ENCODE assay signal across 30 cellular contexts in genomic region chr4:54296548-54297203, GRCh38.
A peak's percentile ranks its signal among the peaks of the same experiment; 100 is the strongest.
DNase-seq lines count a peak whose midpoint lies in the region; ATAC-seq, FAIRE-seq and TF ChIP-seq lines count a peak whose summit lies in the region.
"Had no signal": no experiment of that assay in that cellular context is flagged by ENCODE, and none has a peak within 500 bp of the region (broad histone marks: within the 10 kb centered on the region; RNA-seq: fewer than 3 reads in every experiment).

No MANE protein-coding gene starts in this region.

- H3K79me1 ChIP-seq in mesenchymal stem cell (replicated peaks; ENCODE audit: low read length, poor library complexity, severe bottlenecking), result no peaks in the 10 kb centered on the region

- H3K18ac ChIP-seq in mesenchymal stem cell (ENCODE audit: low read depth in 1 of 2, low read length in 2 of 2), result no peak overlapping the region

- TF ChIP-seq CTCF in endothelial cell of umbilical vein (IDR thresholded peaks at IDR 0.05; ENCODE audit: extremely low read depth in 1 of 2, insufficient read depth in 1 of 2, low read depth in 1 of 2, low read length in 2 of 2) (no peak), natural killer cell (IDR thresholded peaks at IDR 0.05) (no peak)

- H3K9me3 Mint-ChIP-seq in natural killer cell, result no peaks in the 10 kb centered on the region
- H3K9me3 Mint-ChIP-seq: activated T-cell treated with anti-CD3 and anti-CD28 coated beads, Interleukin-2, amount 50 U/mL, for 4 hours had no signal

- H3K36me3 ChIP-seq in endothelial cell of umbilical vein (ENCODE audit: control insufficient read depth in 2 of 2, extremely low read depth in 1 of 2, insufficient read depth in 2 of 2, low read length in 2 of 2) (no peaks in the 10 kb centered on the region), mesenchymal stem cell (ENCODE audit: control insufficient read depth in 1 of 2, insufficient read depth in 2 of 2, low read depth in 1 of 2, low read length in 2 of 2) (peaks cover 0 to 88% of the 10 kb centered on the region in 2 experiments)
- H3K36me3 ChIP-seq: prostate gland, upper lobe of left lung, WERI-Rb-1 had no signal

- H3K27me3 Mint-ChIP-seq in natural killer cell (ENCODE audit: low read depth in 2 of 2), result no peaks in the 10 kb centered on the region

- no peak overlapping the region for H3K4me3 Mint-ChIP-seq in natural killer cell
- H3K4me3 Mint-ChIP-seq: activated CD4-positive, alpha-beta T cell treated with anti-CD3 and anti-CD28 coated beads, Interleukin-2, amount 10 ng/mL, durations not matched to agents 7 days and 5 days; activated T-cell treated with anti-CD3 and anti-CD28 coated beads, Interleukin-2, amount 50 U/mL, for 4 hours; endodermal cell; H9 had no signal

- H2BK5ac ChIP-seq in mesenchymal stem cell (ENCODE audit: low read depth, low read length, poor library complexity, severe bottlenecking), result no peak overlapping the region

- no peak for FAIRE-seq in endothelial cell of umbilical vein (lab: Jason Lieb, UNC)
- FAIRE-seq: bronchial epithelial cell, G401.6 had no signal

- H3K27ac ChIP-seq in endothelial cell of umbilical vein (ENCODE audit: insufficient read depth, low read depth, low read length) (no peak overlapping the region), mesenchymal stem cell (ENCODE audit: low read length, poor library complexity, severe bottlenecking) (no peak overlapping the region)
- H3K27ac ChIP-seq: esophagus squamous epithelium, prostate gland, spleen, upper lobe of left lung, WERI-Rb-1 had no signal

- H3K4me1 ChIP-seq in endothelial cell of umbilical vein (ENCODE audit: control insufficient read depth, extremely low read depth, insufficient read depth, low read length) (no peaks in the 10 kb centered on the region), mesenchymal stem cell (ENCODE audit: control insufficient read depth, insufficient read depth, low read depth, low read length) (no peaks in the 10 kb centered on the region)
- H3K4me1 ChIP-seq: adrenal gland, esophagus squamous epithelium, prostate gland, upper lobe of left lung had no signal

- peaks cover 0 to 15% of the 10 kb centered on the region in 2 experiments for H3K27me3 ChIP-seq in endothelial cell of umbilical vein (ENCODE audit: control insufficient read depth in 2 of 2, insufficient read depth in 2 of 2, low read length in 2 of 2)
- H3K27me3 ChIP-seq in mesenchymal stem cell (ENCODE audit: control insufficient read depth in 1 of 2, insufficient read depth in 1 of 2, low read length in 2 of 2), result no peaks in the 10 kb centered on the region
- H3K27me3 ChIP-seq: adrenal gland, esophagus squamous epithelium, spleen, upper lobe of left lung had no signal

- H3K23ac ChIP-seq in mesenchymal stem cell (ENCODE audit: low read length in 2 of 2), result no peak overlapping the region

- POLR2A ChIA-PET in endothelial cell of umbilical vein (lab: Charles Lee), result no interaction called here

- H2BK120ac ChIP-seq in mesenchymal stem cell (ENCODE audit: low read depth, low read length), result no peak overlapping the region

- H3K4ac ChIP-seq in mesenchymal stem cell (ENCODE audit: low read depth in 1 of 2, low read length in 2 of 2), result no peak overlapping the region

- H3K36me3 Mint-ChIP-seq in natural killer cell, result no peaks in the 10 kb centered on the region

- TF ChIP-seq POLR2A in endothelial cell of umbilical vein (IDR thresholded peaks at IDR 0.05; ENCODE audit: low read depth, low read length), result no peak

- no peaks in the 10 kb centered on the region for H3K9me3 ChIP-seq in endothelial cell of umbilical vein (replicated peaks; ENCODE audit: control insufficient read depth, insufficient read depth, low read length)
- H3K9me3 ChIP-seq in mesenchymal stem cell (ENCODE audit: control insufficient read depth, low read length), result no peaks in the 10 kb centered on the region
- H3K9me3 ChIP-seq: adrenal gland, prostate gland had no signal

- no peak overlapping the region for H3K14ac ChIP-seq in mesenchymal stem cell (ENCODE audit: low read length in 2 of 2)

- dilution Hi-C loops in endothelial cell of umbilical vein (cut with MboI; ENCODE audit: extremely low pct_ligation_motif_present, low sequenced_read_pairs), result no loop called here

- H3K4me3 ChIP-seq in endothelial cell of umbilical vein (replicated peaks in 1 of 3; ENCODE audit: insufficient read depth in 1 of 3, low read depth in 1 of 3, low read length in 3 of 3) (no peak overlapping the region), mesenchymal stem cell (ENCODE audit: insufficient read depth in 1 of 2, low read depth in 1 of 2, low read length in 2 of 2) (no peak overlapping the region)
- H3K4me3 ChIP-seq: adrenal gland, esophagus squamous epithelium, prostate gland, spleen, upper lobe of left lung had no signal

- H4K8ac ChIP-seq in mesenchymal stem cell (ENCODE audit: low read length), result no peak overlapping the region

- no peak overlapping the region for H4K91ac ChIP-seq in mesenchymal stem cell (ENCODE audit: low read length)

- intact Hi-C loops in endothelial cell of umbilical vein (cut with micrococcal nuclease), result no loop called here
- intact Hi-C loops in natural killer cell (cut with micrococcal nuclease), result no loop called here

- H2BK15ac ChIP-seq in mesenchymal stem cell (ENCODE audit: low read depth, poor library complexity, severe bottlenecking), result no peak overlapping the region

- no peak overlapping the region for H2AFZ ChIP-seq in endothelial cell of umbilical vein (ENCODE audit: low read depth, low read length)
- no peak overlapping the region for H2AFZ ChIP-seq in mesenchymal stem cell (ENCODE audit: low read depth, low read length)

- no peak overlapping the region for H2AK5ac ChIP-seq in mesenchymal stem cell (ENCODE audit: low read length, severe bottlenecking)

- H3K9ac ChIP-seq in endothelial cell of umbilical vein (replicated peaks; ENCODE audit: extremely low read depth, insufficient read depth, low read length), result no peak overlapping the region
- no peak overlapping the region for H3K9ac ChIP-seq in mesenchymal stem cell (ENCODE audit: low read length)

- no peak overlapping the region for H2BK12ac ChIP-seq in mesenchymal stem cell (ENCODE audit: low read length in 2 of 2)

- ATAC-seq in left lobe of liver (peak; percentile 91), HG03095 (IDR thresholded peaks at IDR 0.05; ENCODE audit: unreplicated experiment) (no peak), natural killer cell (no peak)
- ATAC-seq: activated T-cell treated with anti-CD3 and anti-CD28 coated beads, Interleukin-2, amount 50 U/mL, for 4 hours had no signal

- H3K4me2 ChIP-seq in endothelial cell of umbilical vein (ENCODE audit: insufficient read depth, low read length) (no peak overlapping the region), mesenchymal stem cell (ENCODE audit: low read length, poor library complexity, severe bottlenecking) (no peak overlapping the region)

- H3K4me1 Mint-ChIP-seq in natural killer cell, result no peaks in the 10 kb centered on the region
- H3K4me1 Mint-ChIP-seq: activated CD4-positive, alpha-beta T cell treated with anti-CD3 and anti-CD28 coated beads, Interleukin-2, amount 10 ng/mL, durations not matched to agents 7 days and 5 days; endodermal cell; H9 had no signal

- 93% methylated on average over 7 of the region's 7 CpGs for WGBS in mesenchymal stem cell

- no peaks in the 10 kb centered on the region for H4K20me1 ChIP-seq in endothelial cell of umbilical vein (replicated peaks; ENCODE audit: control insufficient read depth, extremely low read depth, insufficient read depth, low read length)

- no peaks in the 10 kb centered on the region for H3K79me2 ChIP-seq in endothelial cell of umbilical vein (ENCODE audit: control insufficient read depth, insufficient read depth, low read length)

- no TSS peak for BruUV-seq in endothelial cell of umbilical vein (replicated peaks; lab: Mats Ljungman, UMichigan)

- CTCF ChIA-PET in endothelial cell of umbilical vein (lab: Charles Lee), result no interaction called here

- no peak overlapping the region for H3K27ac Mint-ChIP-seq in natural killer cell
- H3K27ac Mint-ChIP-seq: activated CD4-positive, alpha-beta T cell treated with anti-CD3 and anti-CD28 coated beads, Interleukin-2, amount 10 ng/mL, durations not matched to agents 7 days and 5 days; endodermal cell; H9 had no signal

- peak; percentile 24 for DNase-seq in amniotic epithelial cell (ENCODE audit: low read depth)
- peak; percentile 31 for DNase-seq in endothelial cell of umbilical vein (ENCODE audit: low read depth, low spot score)
- DNase-seq in left lobe of liver (ENCODE audit: low spot score), result no peak
- peak; percentile 29 for DNase-seq in renal cortical epithelial cell (ENCODE audit: low read depth)
- DNase-seq in mesenchymal stem cell, result no peak
- no peak for DNase-seq in 8988T
- no peak for DNase-seq in natural killer cell
- DNase-seq: ACHN; activated CD4-positive, alpha-beta T cell treated with anti-CD3 and anti-CD28 coated beads, Interleukin-2, amount 10 ng/mL, durations not matched to agents 7 days and 5 days; activated naive CD4-positive, alpha-beta T cell; activated T-cell treated with anti-CD3 and anti-CD28 coated beads, Interleukin-2, amount 50 U/mL, for 4 hours; adrenal gland; DMS53; endodermal cell; esophagus squamous epithelium; H9; mammary epithelial cell; NCI-H1105 treated with DMSO at 0.1 percent for 48 hours; NCI-H1930; NCI-H526; SHP77 treated with DMSO at 0.1 percent for 48 hours; spleen; SW 1271; T1000; upper lobe of left lung; WERI-Rb-1 had no signal

- no peaks in the 10 kb centered on the region for H3K9me1 ChIP-seq in endothelial cell of umbilical vein (replicated peaks; ENCODE audit: control insufficient read depth, extremely low read depth, insufficient read depth, low read length)

TF ChIP-seq in endothelial cell of umbilical vein, 7 proteins besides CTCF, POLR2A, EP300 and RAD21:
- TF ChIP-seq MAX (IDR thresholded peaks at IDR 0.05; ENCODE audit: insufficient read depth, insufficient read length) (no peak), EZH2 (IDR thresholded peaks at IDR 0.05; ENCODE audit: borderline replicate concordance, low read depth, low read length, severe bottlenecking) (peak; percentile 19), JUN (IDR thresholded peaks at IDR 0.05; ENCODE audit: borderline replicate concordance, insufficient read depth, insufficient read length, low read depth) (no peak), GATA2 (IDR thresholded peaks at IDR 0.05; ENCODE audit: insufficient read depth, insufficient read length, low read depth, low read length) (no peak)

Comparison
In these comparisons a context has a peak if more than half of its experiments do, and no peak if none do; other contexts are left out.
1. DNase-seq: peak in amniotic epithelial cell (single experiment), endothelial cell of umbilical vein (single experiment) and renal cortical epithelial cell (single experiment); none in left lobe of liver (single experiment), mesenchymal stem cell (single experiment), 8988T (single experiment) and natural killer cell (single experiment).